ENCODE assay signal across 1 cellular context in the genomic region with DNA sequence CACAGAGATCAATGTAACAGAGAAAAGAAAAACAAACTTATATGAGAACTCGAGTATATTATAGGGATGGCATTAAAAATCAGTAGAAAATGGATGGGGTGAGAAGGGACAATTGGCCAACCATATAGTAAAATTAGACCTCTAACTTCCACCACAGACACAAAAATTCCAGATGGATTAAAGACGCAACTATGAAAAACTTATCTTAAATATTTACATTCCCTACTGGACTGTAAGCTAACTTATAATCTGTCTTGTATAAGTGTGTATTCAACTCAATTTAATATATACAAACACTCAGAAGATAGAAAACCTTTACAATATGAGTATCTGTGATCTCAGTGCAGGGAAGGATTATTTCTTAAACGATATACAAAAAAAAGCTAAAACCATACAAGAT.
TF ChIP-seq lines count a peak whose summit lies in the region.

No MANE protein-coding gene starts in this region.

TF ChIP-seq in IMR-90, 13 proteins besides CTCF, POLR2A, EP300 and RAD21:
- TF ChIP-seq, protein P1, sequence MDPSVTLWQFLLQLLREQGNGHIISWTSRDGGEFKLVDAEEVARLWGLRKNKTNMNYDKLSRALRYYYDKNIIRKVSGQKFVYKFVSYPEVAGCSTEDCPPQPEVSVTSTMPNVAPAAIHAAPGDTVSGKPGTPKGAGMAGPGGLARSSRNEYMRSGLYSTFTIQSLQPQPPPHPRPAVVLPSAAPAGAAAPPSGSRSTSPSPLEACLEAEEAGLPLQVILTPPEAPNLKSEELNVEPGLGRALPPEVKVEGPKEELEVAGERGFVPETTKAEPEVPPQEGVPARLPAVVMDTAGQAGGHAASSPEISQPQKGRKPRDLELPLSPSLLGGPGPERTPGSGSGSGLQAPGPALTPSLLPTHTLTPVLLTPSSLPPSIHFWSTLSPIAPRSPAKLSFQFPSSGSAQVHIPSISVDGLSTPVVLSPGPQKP (IDR thresholded peaks at IDR 0.05; ENCODE audit: borderline replicate concordance, low read depth, low read length): no peak
- TF ChIP-seq FOS (IDR thresholded peaks at IDR 0.05; ENCODE audit: low read depth, low read length): peak; percentile 27; the same call in 1 of the 2 replicates
